In the genomic region with DNA sequence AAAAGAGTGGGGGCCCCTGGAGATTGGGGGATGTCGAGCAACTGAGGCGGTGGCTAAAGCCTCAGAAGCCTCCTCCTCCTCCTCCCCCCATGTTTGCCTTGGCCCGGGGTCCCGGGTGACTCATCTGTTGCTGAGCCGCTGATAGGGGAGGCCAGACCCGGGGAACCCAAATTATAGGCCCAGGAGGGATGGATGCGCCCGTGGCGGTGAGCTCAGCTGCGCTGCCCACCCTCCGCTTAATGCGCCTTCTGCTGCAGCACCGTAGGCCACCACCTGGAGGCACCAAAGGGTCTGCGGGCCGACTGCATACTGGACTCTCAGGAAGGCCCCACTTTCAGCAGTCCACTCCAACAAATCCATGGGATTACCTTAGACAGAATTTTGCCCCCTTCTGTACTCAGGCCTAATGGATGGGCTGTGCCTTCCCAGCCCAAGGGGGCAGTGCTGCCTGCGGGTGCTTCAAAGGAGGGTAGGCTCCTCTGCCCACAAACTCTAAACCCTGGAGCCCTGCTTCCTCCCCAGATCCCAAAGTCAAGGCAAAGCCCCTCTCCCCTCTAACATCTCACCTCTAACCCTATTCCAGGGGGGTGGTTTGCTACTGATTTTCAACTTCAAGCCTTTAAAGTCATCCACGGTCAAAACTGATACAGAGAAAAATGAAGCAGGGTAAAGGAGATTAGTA, we compare ENCODE assay signal across 9 cellular contexts. TPM values are rescaled to one million over a fixed set of nuclear protein-coding genes. Genes with fewer than 3 reads are reported as not detected.
A peak's percentile ranks its signal among the peaks of the same experiment; 100 is the strongest.
DNase-seq lines count a peak whose midpoint lies in the region; ATAC-seq and TF ChIP-seq lines count a peak whose summit lies in the region.
"Had no signal": no experiment of that assay in that cellular context is flagged by ENCODE, and none has a peak within 500 bp of the region (broad histone marks: within the 10 kb centered on the region; RNA-seq: fewer than 3 reads in every experiment).

No MANE protein-coding gene starts in this region.

- H3K27me3 ChIP-seq in Loucy (ENCODE audit: insufficient read depth, low read length, poor library complexity, severe bottlenecking): peaks cover 8% of the 10 kb centered on the region
- peaks cover 96 to 97% of the 10 kb centered on the region in 2 experiments for H3K27me3 ChIP-seq in mesenchymal stem cell (ENCODE audit: control insufficient read depth in 1 of 2, insufficient read depth in 1 of 2, low read length in 2 of 2)

- no peak overlapping the region for H2BK12ac ChIP-seq in mesenchymal stem cell (ENCODE audit: low read length in 2 of 2)

- H2AFZ ChIP-seq in Loucy (ENCODE audit: low read length): no peak overlapping the region
- H2AFZ ChIP-seq in mesenchymal stem cell (ENCODE audit: low read depth, low read length): no peak overlapping the region

- ATAC-seq in GM21390 (IDR thresholded peaks at IDR 0.05; ENCODE audit: unreplicated experiment) (no peak), GM18519 (IDR thresholded peaks at IDR 0.05; ENCODE audit: low FRiP score, unreplicated experiment) (no peak), GM18861 (IDR thresholded peaks at IDR 0.05; ENCODE audit: unreplicated experiment) (no peak)

- H3K4ac ChIP-seq in mesenchymal stem cell (ENCODE audit: low read depth in 1 of 2, low read length in 2 of 2): no peak overlapping the region

- no peak overlapping the region for H3K14ac ChIP-seq in mesenchymal stem cell (ENCODE audit: low read length in 2 of 2)

- H3K9ac ChIP-seq in Loucy (ENCODE audit: low read depth, low read length, poor library complexity, severe bottlenecking): no peak overlapping the region
- H3K9ac ChIP-seq in mesenchymal stem cell (ENCODE audit: low read length): peak overlapping the region; percentile 44

- no peak overlapping the region for H3K4me2 ChIP-seq in Loucy (ENCODE audit: low read depth, low read length, poor library complexity, severe bottlenecking)
- H3K4me2 ChIP-seq in mesenchymal stem cell (ENCODE audit: low read length, poor library complexity, severe bottlenecking): no peak overlapping the region

- H3K27ac ChIP-seq in mesenchymal stem cell (ENCODE audit: low read length, poor library complexity, severe bottlenecking): no peak overlapping the region

- no peak overlapping the region for H2BK15ac ChIP-seq in mesenchymal stem cell (ENCODE audit: low read depth, poor library complexity, severe bottlenecking)

- no peak overlapping the region for H2AK5ac ChIP-seq in mesenchymal stem cell (ENCODE audit: low read length, severe bottlenecking)

- no peaks in the 10 kb centered on the region for H3K9me3 ChIP-seq in Loucy (ENCODE audit: insufficient read depth, low read depth, low read length)
- H3K9me3 ChIP-seq in mesenchymal stem cell (ENCODE audit: control insufficient read depth, low read length): no peaks in the 10 kb centered on the region

- H3K9me2 ChIP-seq in Loucy (replicated peaks; ENCODE audit: low read depth, low read length): no peaks in the 10 kb centered on the region

- WGBS in mesenchymal stem cell: 9% methylated on average over 15 of the region's 17 CpGs

- no peak overlapping the region for H4K91ac ChIP-seq in mesenchymal stem cell (ENCODE audit: low read length)

- H3K79me2 ChIP-seq in Loucy (ENCODE audit: insufficient read depth, low read length): no peaks in the 10 kb centered on the region

- DNase-seq in AG10803 (ENCODE audit: low read depth) (no peak), dermis blood vessel endothelial cell (peak; percentile 74), mesenchymal stem cell (peak; percentile 47), AG20443 (ENCODE audit: low spot score) (no peak)
- DNase-seq: naive B cell had no signal

- no peak overlapping the region for H3K23ac ChIP-seq in mesenchymal stem cell (ENCODE audit: low read length in 2 of 2)

- H4K8ac ChIP-seq in mesenchymal stem cell (ENCODE audit: low read length): no peak overlapping the region

- peak; percentile 57 for TF ChIP-seq CTCF in AG10803 (conservative IDR thresholded peaks at IDR 0.05; ENCODE audit: low read length)
- TF ChIP-seq CTCF in Loucy (conservative IDR thresholded peaks at IDR 0.05; ENCODE audit: low read length): peak; percentile 52

- H4K20me1 ChIP-seq in Loucy (ENCODE audit: insufficient read depth, low read length, poor library complexity, severe bottlenecking): no peaks in the 10 kb centered on the region

- H2BK5ac ChIP-seq in mesenchymal stem cell (ENCODE audit: low read depth, low read length, poor library complexity, severe bottlenecking): no peak overlapping the region

- H3K18ac ChIP-seq in mesenchymal stem cell (ENCODE audit: low read depth in 1 of 2, low read length in 2 of 2): no peak overlapping the region

- peaks cover 4% of the 10 kb centered on the region for H3K4me1 ChIP-seq in Loucy (ENCODE audit: insufficient read depth, low read length, poor library complexity, severe bottlenecking)
- peaks cover 48% of the 10 kb centered on the region for H3K4me1 ChIP-seq in mesenchymal stem cell (ENCODE audit: control insufficient read depth, insufficient read depth, low read depth, low read length)

- no peak overlapping the region for H2BK120ac ChIP-seq in mesenchymal stem cell (ENCODE audit: low read depth, low read length)

- no peaks in the 10 kb centered on the region for H3K79me1 ChIP-seq in mesenchymal stem cell (replicated peaks; ENCODE audit: low read length, poor library complexity, severe bottlenecking)

- H3K4me3 ChIP-seq in AG10803 (ENCODE audit: low read length) (no peak overlapping the region), Loucy (ENCODE audit: low read length, poor library complexity, severe bottlenecking) (no peak overlapping the region), mesenchymal stem cell (ENCODE audit: insufficient read depth in 1 of 2, low read depth in 1 of 2, low read length in 2 of 2) (no peak overlapping the region)

- H3F3A ChIP-seq in Loucy (ENCODE audit: low read depth): no peaks in the 10 kb centered on the region

- H3K36me3 ChIP-seq in Loucy (ENCODE audit: insufficient read depth, low read length) (no peaks in the 10 kb centered on the region), mesenchymal stem cell (ENCODE audit: control insufficient read depth in 1 of 2, insufficient read depth in 2 of 2, low read depth in 1 of 2, low read length in 2 of 2) (no peaks in the 10 kb centered on the region)

RNA-seq across cellular contexts. Expression of a gene that starts 2.6 kb away (rescaled TPM):
- total RNA-seq in dermis blood vessel endothelial cell: 0.05 TPM in 1 of 2 replicates, not detected in the other
- polyA plus RNA-seq in mesenchymal stem cell (2013, experiment 1 of 2): 0.11 TPM
- 0.04 TPM for polyA plus RNA-seq in mesenchymal stem cell (2013, experiment 2 of 2)

RNA-seq across cellular contexts. Expression of a gene that starts 4.0 kb away (rescaled TPM):
- total RNA-seq in dermis blood vessel endothelial cell: not detected in 2 replicates
- not detected for polyA plus RNA-seq in mesenchymal stem cell (2013, experiment 1 of 2)
- not detected for polyA plus RNA-seq in mesenchymal stem cell (2013, experiment 2 of 2)

RNA-seq across cellular contexts. Expression of a gene that starts 16.8 kb away (rescaled TPM):
- 46.1 and 61.5 TPM in 2 replicates for total RNA-seq in dermis blood vessel endothelial cell
- polyA plus RNA-seq in mesenchymal stem cell (2013, experiment 1 of 2): 112 TPM
- 114 TPM for polyA plus RNA-seq in mesenchymal stem cell (2013, experiment 2 of 2)

RNA-seq across cellular contexts. Expression of a gene that starts 25.0 kb away (rescaled TPM):
- under 0.01 and 0.19 TPM in 2 replicates for total RNA-seq in dermis blood vessel endothelial cell
- 0.17 TPM for polyA plus RNA-seq in mesenchymal stem cell (2013, experiment 1 of 2)
- 0.19 TPM for polyA plus RNA-seq in mesenchymal stem cell (2013, experiment 2 of 2)

RNA-seq across cellular contexts. Expression of a gene that starts 44.4 kb away (rescaled TPM):
- 40.3 and 48.2 TPM in 2 replicates for total RNA-seq in dermis blood vessel endothelial cell
- 62.2 TPM for polyA plus RNA-seq in mesenchymal stem cell (2013, experiment 1 of 2)
- polyA plus RNA-seq in mesenchymal stem cell (2013, experiment 2 of 2): 63.2 TPM

Comparison
In these comparisons a context has a peak if more than half of its experiments do, and no peak if none do; other contexts are left out.
1. DNase-seq: peak in dermis blood vessel endothelial cell (single experiment) and mesenchymal stem cell (single experiment); none in AG10803 (single experiment) and AG20443 (single experiment).